In the genomic region with DNA sequence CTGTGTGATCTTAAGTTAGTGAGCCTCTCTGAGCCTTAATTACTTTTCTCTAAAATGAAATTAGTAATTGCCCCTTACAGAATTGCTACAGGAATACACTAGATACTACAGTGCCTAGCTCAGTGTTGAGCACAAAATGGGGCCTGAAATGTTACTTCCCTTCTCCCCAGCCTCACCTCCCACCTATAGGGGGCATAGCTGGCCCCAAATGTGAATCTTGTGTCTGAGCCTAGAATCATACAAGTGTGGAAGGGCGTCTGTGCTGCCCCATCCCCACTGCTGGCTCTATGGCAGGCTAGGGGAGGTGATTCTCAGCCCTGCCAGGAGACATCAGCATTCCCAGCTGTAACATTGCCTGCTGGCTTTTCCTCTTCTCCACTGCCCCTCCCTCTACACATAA, we compare ENCODE assay signal across 10 cellular contexts. TPM values are rescaled to one million over a fixed set of nuclear protein-coding genes. Genes with fewer than 3 reads are reported as not detected.
DNase-seq lines count a peak whose midpoint lies in the region; ATAC-seq and TF ChIP-seq lines count a peak whose summit lies in the region.
"Had no signal": no experiment of that assay in that cellular context is flagged by ENCODE, and none has a peak within 500 bp of the region (broad histone marks: within the 10 kb centered on the region; RNA-seq: fewer than 3 reads in every experiment).

No MANE protein-coding gene starts in this region.

- DNase-seq in right cardiac atrium: no peak
- no peak for DNase-seq in Right ventricle myocardium superior
- DNase-seq in RPMI8226: peak; percentile 11
- DNase-seq in foreskin keratinocyte: no peak
- no peak for DNase-seq in GM19238 (ENCODE audit: insufficient read length, low spot score)
- DNase-seq in transverse colon: no peak
- DNase-seq in tibial artery: no peak
- DNase-seq: NCI-H526 had no signal

- H3K27me3 Mint-ChIP-seq in activated T-helper 17 cell treated with anti-CD3 and anti-CD28 coated beads, Interleukin-2, amount 50 U/mL, for 72 hours: no peaks in the 10 kb centered on the region

- H3K36me3 Mint-ChIP-seq in activated T-helper 17 cell treated with anti-CD3 and anti-CD28 coated beads, Interleukin-2, amount 50 U/mL, for 72 hours (ENCODE audit: low read depth): peaks cover 15% of the 10 kb centered on the region

- peaks cover 6% of the 10 kb centered on the region for H3K4me1 Mint-ChIP-seq in activated T-helper 17 cell treated with anti-CD3 and anti-CD28 coated beads, Interleukin-2, amount 50 U/mL, for 72 hours

- TF ChIP-seq POLR2A in transverse colon (IDR thresholded peaks at IDR 0.05): no peak

- no peak overlapping the region for H3K4me3 ChIP-seq in right cardiac atrium (ENCODE audit: low read length)
- no peak overlapping the region for H3K4me3 ChIP-seq in transverse colon
- H3K4me3 ChIP-seq in tibial artery: no peak overlapping the region
- H3K4me3 ChIP-seq: prostate gland had no signal

- 66% methylated on average over 1 of the region's 1 CpG for WGBS in right cardiac atrium
- 94% methylated on average over 1 of the region's 1 CpG; no CpG with 5 or more reads in 1 of the 2 donors for WGBS in transverse colon (ENCODE audit: low coverage in 1 of 2), 2 donors

- H3K4me1 ChIP-seq in right cardiac atrium (ENCODE audit: control insufficient read depth, insufficient read depth, low read length): peaks cover 6% of the 10 kb centered on the region
- H3K4me1 ChIP-seq in foreskin keratinocyte: no peaks in the 10 kb centered on the region
- H3K4me1 ChIP-seq in transverse colon: peaks cover 0 to 12% (median 0%) of the 10 kb centered on the region in 4 donors
- peaks cover 0 to 37% (median 13%) of the 10 kb centered on the region in 4 donors for H3K4me1 ChIP-seq in tibial artery
- H3K4me1 ChIP-seq: prostate gland had no signal

- in situ Hi-C loops in transverse colon (cut with MboI; ENCODE audit: low pct_ligation_motif_present in 1 of 4, low pct_unique_long_range_greater_than_20kb in 1 of 4, low sequenced_read_pairs in 3 of 4): loop anchor here (25.0 kb wide), 3 partner anchors 155 to 455 kb away; no protein-coding TSS in a partner anchor

- no peak overlapping the region for H3K27ac Mint-ChIP-seq in activated T-helper 17 cell treated with anti-CD3 and anti-CD28 coated beads, Interleukin-2, amount 50 U/mL, for 72 hours

- no peak overlapping the region for H3K4me3 Mint-ChIP-seq in activated T-helper 17 cell treated with anti-CD3 and anti-CD28 coated beads, Interleukin-2, amount 50 U/mL, for 72 hours

- H3K27ac ChIP-seq in right cardiac atrium (ENCODE audit: low read length) (peak overlapping the region; percentile 54), foreskin keratinocyte (no peak overlapping the region), transverse colon (no peak overlapping the region), tibial artery (no peak overlapping the region)
- H3K27ac ChIP-seq: prostate gland had no signal

- H3K9me3 Mint-ChIP-seq in activated T-helper 17 cell treated with anti-CD3 and anti-CD28 coated beads, Interleukin-2, amount 50 U/mL, for 72 hours: no peaks in the 10 kb centered on the region

- no peak for ATAC-seq in right cardiac atrium
- ATAC-seq in Right ventricle myocardium superior (ENCODE audit: poor library complexity): no peak
- ATAC-seq in foreskin keratinocyte: no peak
- ATAC-seq in activated T-helper 17 cell treated with anti-CD3 and anti-CD28 coated beads, Interleukin-2, amount 50 U/mL, for 72 hours (replicated peaks): no peak

- no peak for TF ChIP-seq EP300 in transverse colon (IDR thresholded peaks at IDR 0.05; ENCODE audit: low read depth)

- intact Hi-C loops in right cardiac atrium (cut with DNase I): loop anchor here in 2 of 4 donors (10.0 kb wide), 1 partner anchor 342 kb away; no protein-coding TSS in a partner anchor
- intact Hi-C loops in Right ventricle myocardium superior (cut with DNase I): no loop called here
- intact Hi-C loops in transverse colon (cut with DNase I; ENCODE audit: low total_unique reads): no loop called here
- intact Hi-C loops in tibial artery (cut with DNase I; ENCODE audit: low total_unique reads): no loop called here

- peak; percentile 27 for TF ChIP-seq CTCF in foreskin keratinocyte (conservative IDR thresholded peaks at IDR 0.05)
- TF ChIP-seq CTCF in transverse colon (IDR thresholded peaks at IDR 0.05): no peak
- no peak for TF ChIP-seq CTCF in tibial artery (IDR thresholded peaks at IDR 0.05)

- H3K9me3 ChIP-seq in right cardiac atrium (ENCODE audit: control insufficient read depth, low read length): no peaks in the 10 kb centered on the region
- H3K9me3 ChIP-seq in transverse colon: no peaks in the 10 kb centered on the region
- no peaks in the 10 kb centered on the region for H3K9me3 ChIP-seq in tibial artery
- H3K9me3 ChIP-seq: prostate gland had no signal

- H3K36me3 ChIP-seq in transverse colon (peaks cover 0 to 3% (median 0%) of the 10 kb centered on the region in 4 donors), tibial artery (peaks cover 30 to 65% (median 37%) of the 10 kb centered on the region in 3 donors)
- H3K36me3 ChIP-seq: prostate gland had no signal

- H3K27me3 ChIP-seq in right cardiac atrium (ENCODE audit: control insufficient read depth, insufficient read depth) (no peaks in the 10 kb centered on the region), foreskin keratinocyte (no peaks in the 10 kb centered on the region), transverse colon (no peaks in the 10 kb centered on the region), tibial artery (no peaks in the 10 kb centered on the region)

RNA-seq across cellular contexts. Expression of gene IFT122, which starts 42.7 kb away (rescaled TPM):
- total RNA-seq in right cardiac atrium (10 to 100 TPM; 30.7 to 46.4 (median 35.9) TPM), Right ventricle myocardium superior (19.3 TPM), foreskin keratinocyte (8.8 and 10.6 TPM in 2 replicates), transverse colon (10 to 100 TPM; 15.0 to 77.6 (median 16.7) TPM)
- polyA plus RNA-seq in right cardiac atrium (17.7 TPM), foreskin keratinocyte (5.6 and 5.8 TPM in 2 replicates)
- total RNA-seq in activated T-helper 17 cell treated with anti-CD3 and anti-CD28 coated beads, Interleukin-2, amount 50 U/mL, for 72 hours: 10 to 100 TPM; 19.3 to 33.4 TPM

RNA-seq across cellular contexts. Expression of gene MBD4, which starts 43.0 kb away (rescaled TPM):
- total RNA-seq in right cardiac atrium (10 to 100 TPM; 25.3 to 52.1 (median 25.7) TPM), Right ventricle myocardium superior (18.7 TPM), foreskin keratinocyte (24.0 and 26.5 TPM in 2 replicates), transverse colon (10 to 100 TPM; 15.0 to 34.4 (median 30.4) TPM)
- polyA plus RNA-seq in right cardiac atrium (17.5 TPM), foreskin keratinocyte (13.1 and 16.9 TPM in 2 replicates)
- 10 to 100 TPM; 38.4 to 44.4 TPM for total RNA-seq in activated T-helper 17 cell treated with anti-CD3 and anti-CD28 coated beads, Interleukin-2, amount 50 U/mL, for 72 hours

RNA-seq across cellular contexts. Expression of gene RHO, which starts 45.7 kb away (rescaled TPM):
- total RNA-seq in right cardiac atrium (not detected), Right ventricle myocardium superior (not detected), foreskin keratinocyte (not detected in 2 replicates), transverse colon (not detected)
- polyA plus RNA-seq in right cardiac atrium (not detected), foreskin keratinocyte (not detected in 2 replicates)
- not detected for total RNA-seq in activated T-helper 17 cell treated with anti-CD3 and anti-CD28 coated beads, Interleukin-2, amount 50 U/mL, for 72 hours

RNA-seq across cellular contexts. Expression of gene EFCAB12, which starts 54.3 kb away (rescaled TPM):
- under 1 TPM; 0.34 to 0.72 (median 0.42) TPM for total RNA-seq in right cardiac atrium
- polyA plus RNA-seq in right cardiac atrium: 0.29 TPM
- total RNA-seq in Right ventricle myocardium superior: not detected
- 0.24 and 0.32 TPM in 2 replicates for total RNA-seq in foreskin keratinocyte
- 0.20 and 0.27 TPM in 2 replicates for polyA plus RNA-seq in foreskin keratinocyte
- under 1 TPM in 2 of 4 donors, not detected in 2; 0.14 to 0.32 TPM for total RNA-seq in transverse colon
- 1 to 10 TPM in 1 of 2 donors, under 1 TPM in 1; 0.63 to 1.7 TPM for total RNA-seq in activated T-helper 17 cell treated with anti-CD3 and anti-CD28 coated beads, Interleukin-2, amount 50 U/mL, for 72 hours
